ENCODE assay signal across 8 cellular contexts in the genomic region with DNA sequence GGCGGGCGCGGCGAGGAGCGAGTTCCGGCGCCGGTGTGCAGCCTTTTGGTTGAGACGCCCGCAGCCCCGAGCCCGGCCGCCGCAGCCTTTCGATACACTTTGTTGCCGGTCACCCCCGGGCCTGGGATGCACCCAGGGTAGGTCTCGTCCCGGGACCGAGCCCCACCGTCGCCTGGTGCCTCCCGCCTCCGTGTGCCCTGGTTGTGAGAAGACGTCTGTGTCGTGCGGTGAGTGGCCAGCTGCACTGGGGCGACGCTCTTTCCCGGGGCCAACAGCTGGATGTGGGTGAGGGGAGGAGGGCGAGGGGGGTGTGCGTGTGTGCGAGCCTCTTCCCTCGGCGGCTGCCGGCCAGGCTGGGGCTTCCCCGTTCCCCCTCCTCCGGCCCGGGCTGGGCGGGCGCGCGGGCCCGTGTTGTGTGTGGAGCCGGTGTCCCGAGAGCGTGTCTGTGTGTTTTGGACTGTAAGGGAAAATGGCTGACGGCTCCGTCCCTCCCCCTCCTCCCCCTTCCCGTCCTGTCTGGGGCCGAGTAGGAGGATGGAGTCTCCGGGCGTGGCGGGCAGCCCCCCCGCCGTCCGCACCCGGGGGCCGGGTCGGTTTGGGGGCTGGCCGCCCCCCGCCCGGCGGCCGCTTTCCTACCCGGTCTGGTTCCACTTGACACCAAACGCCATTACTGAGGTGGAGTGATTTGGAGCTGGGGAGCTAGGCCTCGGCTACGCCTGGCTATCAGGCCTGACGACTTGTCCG. TPM values are rescaled to one million over a fixed set of nuclear protein-coding genes. Genes with fewer than 3 reads are reported as not detected.
A peak's percentile ranks its signal among the peaks of the same experiment; 100 is the strongest.
DNase-seq lines count a peak whose midpoint lies in the region; ATAC-seq and TF ChIP-seq lines count a peak whose summit lies in the region.

No MANE protein-coding gene starts in this region.

- WGBS in ovary, 3 donors, result 0 to 1% (median 1%) methylated on average over 46 to 71 of the region's 71 CpGs

- DNase-seq in NCI-H345 (lab: John Stamatoyannopoulos, UW) (peak; percentile 26), NCI-H345 treated with DMSO at 0.1 percent for 48 hours (lab: John Stamatoyannopoulos, UW; ENCODE audit: unreplicated experiment) (no peak), RPMI8226 (peak; percentile 57), head of caudate nucleus (peak; percentile 6 to 76 (median 54)), ovary (peak; percentile 55 to 78 (median 73)), ureter (ENCODE audit: low spot score) (peak; percentile 67)
- peak; percentile 22 to 64 for DNase-seq in activated naive CD4-positive, alpha-beta T cell treated with anti-CD3 and anti-CD28 coated beads, Interleukin-2, amount 50 U/mL, for 72 hours (ENCODE audit: low spot score in 2 of 2)

- peak; percentile 21 for ATAC-seq in HG02981 (IDR thresholded peaks at IDR 0.05; ENCODE audit: unreplicated experiment)
- ATAC-seq in activated naive CD4-positive, alpha-beta T cell treated with anti-CD3 and anti-CD28 coated beads, Interleukin-2, amount 50 U/mL, for 72 hours, result peak; percentile 3 to 9

- H3K27ac ChIP-seq in ovary, result peak overlapping the region; percentile 97 to 98

- TF ChIP-seq CTCF in ovary (IDR thresholded peaks at IDR 0.05), result no peak

- H3K4me3 ChIP-seq in ovary, result peak overlapping the region; percentile 74

- no peaks in the 10 kb centered on the region for H3K36me3 ChIP-seq in ovary

- no peaks in the 10 kb centered on the region for H3K9me3 ChIP-seq in ovary

- intact Hi-C loops in head of caudate nucleus (cut with DNase I) (loop anchor here (2.0 to 10.0 kb wide), 3 partner anchors 75 to 351 kb away; a partner anchor contains a TSS), ovary (cut with DNase I) (loop anchor here in 1 of 4 donors (10.0 kb wide), 1 partner anchor 249 kb away; a partner anchor contains a TSS)

- peak overlapping the region; percentile 97 to 98 for H3K27ac Mint-ChIP-seq in activated naive CD4-positive, alpha-beta T cell treated with anti-CD3 and anti-CD28 coated beads, Interleukin-2, amount 50 U/mL, for 72 hours

- no peaks in the 10 kb centered on the region for H3K9me3 Mint-ChIP-seq in activated naive CD4-positive, alpha-beta T cell treated with anti-CD3 and anti-CD28 coated beads, Interleukin-2, amount 50 U/mL, for 72 hours

- no peak for TF ChIP-seq EP300 in ovary (IDR thresholded peaks at IDR 0.05)

- H3K36me3 Mint-ChIP-seq in activated naive CD4-positive, alpha-beta T cell treated with anti-CD3 and anti-CD28 coated beads, Interleukin-2, amount 50 U/mL, for 72 hours, result peaks cover 13 to 22% of the 10 kb centered on the region in 2 donors

- no peaks in the 10 kb centered on the region for H3K27me3 ChIP-seq in ovary

- no peak for TF ChIP-seq POLR2A in ovary (IDR thresholded peaks at IDR 0.05)

- H3K4me1 ChIP-seq in ovary (ENCODE audit: insufficient read depth), result no peaks in the 10 kb centered on the region

RNA-seq across cellular contexts. Expression of a gene that starts 0.8 kb away (rescaled TPM):
- 10 to 100 TPM; 70.5 to 74.9 TPM for total RNA-seq in activated naive CD4-positive, alpha-beta T cell treated with anti-CD3 and anti-CD28 coated beads, Interleukin-2, amount 50 U/mL, for 72 hours
- total RNA-seq in ovary (10 to 100 TPM; 50.6 to 95.1 (median 65.8) TPM), ureter (93.8 TPM)
- polyA plus RNA-seq in ovary, result 10 to 100 TPM; 14.2 to 40.1 TPM
